10 cellular contexts compared by ENCODE assay signal in the genomic region with DNA sequence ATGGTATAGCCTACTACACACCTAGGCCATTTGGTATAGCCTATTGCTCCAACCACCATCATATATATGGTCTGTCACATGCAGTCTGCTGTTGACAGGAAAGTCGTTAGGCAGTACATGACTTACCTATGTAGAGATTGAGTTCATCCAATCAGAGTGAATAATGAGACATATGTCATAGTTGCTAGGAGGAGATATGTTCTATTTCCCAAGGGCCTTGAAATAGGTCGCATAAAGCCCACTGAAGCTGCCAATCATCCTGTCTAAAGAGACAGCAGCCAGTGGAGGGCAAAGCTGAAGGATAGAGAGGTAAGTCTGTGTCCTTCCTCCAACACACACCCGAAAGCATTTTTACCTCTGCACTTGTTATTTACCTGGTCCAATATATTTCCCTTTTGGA.
A peak's percentile ranks its signal among the peaks of the same experiment; 100 is the strongest.
DNase-seq lines count a peak whose midpoint lies in the region; ATAC-seq and TF ChIP-seq lines count a peak whose summit lies in the region.
"Had no signal": no experiment of that assay in that cellular context is flagged by ENCODE, and none has a peak within 500 bp of the region (broad histone marks: within the 10 kb centered on the region; RNA-seq: fewer than 3 reads in every experiment).

No MANE protein-coding gene starts in this region.

- no peaks in the 10 kb centered on the region for H3K36me3 Mint-ChIP-seq in activated CD4-positive, alpha-beta T cell treated with anti-CD3 and anti-CD28 coated beads for 36 hours (ENCODE audit: low read depth)

- no peaks in the 10 kb centered on the region for H3K9me3 ChIP-seq in tibial artery

- peaks cover 1% of the 10 kb centered on the region for H3K27me3 Mint-ChIP-seq in activated CD4-positive, alpha-beta T cell treated with anti-CD3 and anti-CD28 coated beads for 36 hours

- H3K4me3 Mint-ChIP-seq in activated CD4-positive, alpha-beta T cell treated with anti-CD3 and anti-CD28 coated beads for 36 hours, result no peak overlapping the region
- H3K4me3 Mint-ChIP-seq: T-helper 2 cell treated with Interferon-gamma antibody and Interleukin-4, amounts not matched to agents 5 μg/mL and 100 μg/mL, for 36 hours had no signal

- POLR2A ChIA-PET in activated CD4-positive, alpha-beta T cell treated with anti-CD3 and anti-CD28 coated beads for 36 hours (lab: Charles Lee), result interaction anchor here (0.6 kb wide), 1 partner anchor 88 kb away, joined by 3 read pairs; no protein-coding TSS in a partner anchor

- H3K36me3 ChIP-seq in tibial artery, result no peaks in the 10 kb centered on the region

- no peak for TF ChIP-seq CTCF in tibial artery (IDR thresholded peaks at IDR 0.05)

- DNase-seq in activated CD4-positive, alpha-beta T cell treated with anti-CD3 and anti-CD28 coated beads for 36 hours, result no peak
- DNase-seq in activated CD4-positive, alpha-beta T cell treated with anti-CD3 and anti-CD28 coated beads for 4 hours, result no peak
- DNase-seq in RPMI8226 (peak; percentile 15), tibial artery (no peak), left colon (no peak), islet precursor cell (no peak)
- no peak for DNase-seq in activated effector memory CD4-positive, alpha-beta T cell treated with Interleukin-2 at 50 U/mL for 16 hours
- DNase-seq: KG1 had no signal

- peak; percentile 30 for ATAC-seq in activated CD4-positive, alpha-beta T cell treated with anti-CD3 and anti-CD28 coated beads for 36 hours
- ATAC-seq in HG03354 (IDR thresholded peaks at IDR 0.05; ENCODE audit: poor library complexity, severe bottlenecking, unreplicated experiment) (peak; percentile 79), left colon (no peak)

- H3K4me1 ChIP-seq in tibial artery, result peaks cover 0 to 4% (median 0%) of the 10 kb centered on the region in 4 donors

- no peak overlapping the region for H3K27ac Mint-ChIP-seq in activated CD4-positive, alpha-beta T cell treated with anti-CD3 and anti-CD28 coated beads for 36 hours
- H3K27ac Mint-ChIP-seq: T-helper 2 cell treated with Interferon-gamma antibody and Interleukin-4, amounts not matched to agents 5 μg/mL and 100 μg/mL, for 36 hours had no signal

- no peaks in the 10 kb centered on the region for H3K27me3 ChIP-seq in tibial artery

- H3K9me3 Mint-ChIP-seq in activated CD4-positive, alpha-beta T cell treated with anti-CD3 and anti-CD28 coated beads for 36 hours (ENCODE audit: low read depth), result peaks cover 1% of the 10 kb centered on the region
- H3K9me3 Mint-ChIP-seq: T-helper 2 cell treated with Interferon-gamma antibody and Interleukin-4, amounts not matched to agents 5 μg/mL and 100 μg/mL, for 36 hours had no signal

- CTCF ChIA-PET in activated CD4-positive, alpha-beta T cell treated with anti-CD3 and anti-CD28 coated beads for 36 hours (lab: Charles Lee), result no interaction called here

- H3K4me3 ChIP-seq in tibial artery, result no peak overlapping the region

- H3K4me1 Mint-ChIP-seq in activated CD4-positive, alpha-beta T cell treated with anti-CD3 and anti-CD28 coated beads for 36 hours, result no peaks in the 10 kb centered on the region

- no peak overlapping the region for H3K27ac ChIP-seq in tibial artery

- intact Hi-C loops in activated CD4-positive, alpha-beta T cell treated with anti-CD3 and anti-CD28 coated beads for 36 hours (cut with DNase I, micrococcal nuclease), result no loop called here
- intact Hi-C loops in tibial artery (cut with DNase I; ENCODE audit: low total_unique reads), result no loop called here
- intact Hi-C loops in left colon (cut with DNase I, micrococcal nuclease), result no loop called here
